In genomic region chr1:226697608-226698544, GRCh38 we compare ENCODE assay signal across 8 cellular contexts. TPM values are rescaled to one million over a fixed set of nuclear protein-coding genes. Genes with fewer than 3 reads are reported as not detected.
DNase-seq lines count a peak whose midpoint lies in the region; ATAC-seq and TF ChIP-seq lines count a peak whose summit lies in the region.

No MANE protein-coding gene starts in this region.

- H3K4me1 Mint-ChIP-seq in activated T-helper 17 cell treated with anti-CD3 and anti-CD28 coated beads, Interleukin-2, amount 50 U/mL, for 72 hours: peaks cover 50% of the 10 kb centered on the region

- ATAC-seq in GM18861 (IDR thresholded peaks at IDR 0.05; ENCODE audit: unreplicated experiment) (peak; percentile 15), HG02798 (IDR thresholded peaks at IDR 0.05; ENCODE audit: poor library complexity, unreplicated experiment) (peak; percentile 17), psoas muscle (peak in 2 of 4 donors; percentile 14 to 19), aorta (ENCODE audit: low FRiP score) (no peak)
- ATAC-seq in activated T-helper 17 cell treated with anti-CD3 and anti-CD28 coated beads, Interleukin-2, amount 50 U/mL, for 72 hours (replicated peaks): peak; percentile 12

- H3K36me3 ChIP-seq in psoas muscle (ENCODE audit: insufficient read depth in 1 of 2, low read depth in 1 of 2): no peaks in the 10 kb centered on the region
- no peaks in the 10 kb centered on the region for H3K36me3 ChIP-seq in adrenal gland (replicated peaks in 1 of 2)
- H3K36me3 ChIP-seq in aorta (ENCODE audit: control insufficient read depth in 1 of 2, insufficient read depth in 2 of 2, low read length in 1 of 2): no peaks in the 10 kb centered on the region

- H3K27me3 ChIP-seq in psoas muscle (ENCODE audit: insufficient read depth in 3 of 3, low read length in 2 of 3) (no peaks in the 10 kb centered on the region), adrenal gland (no peaks in the 10 kb centered on the region), aorta (ENCODE audit: control insufficient read depth in 1 of 2, insufficient read depth in 2 of 2, low read length in 1 of 2) (no peaks in the 10 kb centered on the region)

- peak overlapping the region; percentile 26 for H3K27ac ChIP-seq in psoas muscle
- peak overlapping the region in 2 of 5 donors; percentile 7 to 29 for H3K27ac ChIP-seq in adrenal gland
- H3K27ac ChIP-seq in aorta (ENCODE audit: low read depth in 1 of 2, low read length in 2 of 2): no peak overlapping the region

- 40 to 55% (median 41%) methylated on average over 8 of the region's 8 CpGs for WGBS in psoas muscle, 3 donors
- WGBS in adrenal gland, 4 donors: 59 to 69% (median 66%) methylated on average over 6 to 8 of the region's 8 CpGs
- 80 to 84% methylated on average over 8 of the region's 8 CpGs for WGBS in aorta, 2 donors

- H3K36me3 Mint-ChIP-seq in activated T-helper 17 cell treated with anti-CD3 and anti-CD28 coated beads, Interleukin-2, amount 50 U/mL, for 72 hours (ENCODE audit: low read depth): peaks cover 37% of the 10 kb centered on the region

- H3K9me3 ChIP-seq in psoas muscle: no peaks in the 10 kb centered on the region
- H3K9me3 ChIP-seq in adrenal gland (replicated peaks in 1 of 3): no peaks in the 10 kb centered on the region
- H3K9me3 ChIP-seq in aorta (ENCODE audit: control insufficient read depth, low read length): no peaks in the 10 kb centered on the region

- H3K4me3 ChIP-seq in psoas muscle (no peak overlapping the region), adrenal gland (no peak overlapping the region), aorta (ENCODE audit: low read length in 2 of 2) (no peak overlapping the region)

- peak overlapping the region; percentile 88 for H3K27ac Mint-ChIP-seq in activated T-helper 17 cell treated with anti-CD3 and anti-CD28 coated beads, Interleukin-2, amount 50 U/mL, for 72 hours

- TF ChIP-seq POLR2A in adrenal gland (IDR thresholded peaks at IDR 0.05): no peak

- no peaks in the 10 kb centered on the region for H3K9me3 Mint-ChIP-seq in activated T-helper 17 cell treated with anti-CD3 and anti-CD28 coated beads, Interleukin-2, amount 50 U/mL, for 72 hours

- H3K4me3 Mint-ChIP-seq in activated T-helper 17 cell treated with anti-CD3 and anti-CD28 coated beads, Interleukin-2, amount 50 U/mL, for 72 hours: peak overlapping the region; percentile 74

- H3K27me3 Mint-ChIP-seq in activated T-helper 17 cell treated with anti-CD3 and anti-CD28 coated beads, Interleukin-2, amount 50 U/mL, for 72 hours: no peaks in the 10 kb centered on the region

- H3K4me1 ChIP-seq in psoas muscle: peaks cover 48% of the 10 kb centered on the region
- peaks cover 6 to 14% of the 10 kb centered on the region in 2 donors for H3K4me1 ChIP-seq in adrenal gland (replicated peaks in 1 of 2)
- H3K4me1 ChIP-seq in aorta (ENCODE audit: control insufficient read depth in 1 of 2, insufficient read depth in 2 of 2, low read length in 2 of 2): no peaks in the 10 kb centered on the region

- TF ChIP-seq CTCF in psoas muscle (IDR thresholded peaks at IDR 0.05): no peak
- no peak for TF ChIP-seq CTCF in adrenal gland (IDR thresholded peaks at IDR 0.05)

- intact Hi-C loops in psoas muscle (cut with DNase I): no loop called here
- intact Hi-C loops in adrenal gland (cut with DNase I): loop anchor here in 1 of 2 donors (10.0 kb wide), 1 partner anchor 53 kb away; no protein-coding TSS in a partner anchor
- intact Hi-C loops in aorta (cut with DNase I): loop anchor here in 1 of 2 donors (5.0 kb wide), 1 partner anchor 39 kb away; the partner anchor contains the start of gene ITPKB

- DNase-seq in psoas muscle (no peak), adrenal gland (no peak), nucleus accumbens (lab: John Stamatoyannopoulos, UW) (no peak), NCI-H187 treated with DMSO at 0.1 percent for 48 hours (lab: John Stamatoyannopoulos, UW) (no peak), aorta (no peak)

RNA-seq across cellular contexts. Expression of gene ITPKB, which starts 41.2 kb away (rescaled TPM):
- 10 to 100 TPM; 30.1 to 39.2 TPM for total RNA-seq in activated T-helper 17 cell treated with anti-CD3 and anti-CD28 coated beads, Interleukin-2, amount 50 U/mL, for 72 hours
- total RNA-seq in psoas muscle: 10 to 100 TPM in 3 of 4 donors, 1 to 10 TPM in 1; 7.7 to 14.1 (median 12.3) TPM
- polyA plus RNA-seq in psoas muscle: 1 to 10 TPM; 3.9 to 8.9 (median 8.4) TPM
- total RNA-seq in adrenal gland: 10 to 100 TPM in 7 of 8 donors, 1 to 10 TPM in 1; 8.3 to 22.7 (median 14.6) TPM
- polyA plus RNA-seq in adrenal gland: 1 to 10 TPM; 3.0 to 8.3 (median 3.6) TPM
- 10 to 100 TPM; 16.8 to 31.8 TPM for total RNA-seq in aorta
- 1 to 10 TPM; 2.1 to 6.6 TPM for polyA plus RNA-seq in aorta
